Comparison of ENCODE assay signal across 26 cellular contexts in the genomic region with DNA sequence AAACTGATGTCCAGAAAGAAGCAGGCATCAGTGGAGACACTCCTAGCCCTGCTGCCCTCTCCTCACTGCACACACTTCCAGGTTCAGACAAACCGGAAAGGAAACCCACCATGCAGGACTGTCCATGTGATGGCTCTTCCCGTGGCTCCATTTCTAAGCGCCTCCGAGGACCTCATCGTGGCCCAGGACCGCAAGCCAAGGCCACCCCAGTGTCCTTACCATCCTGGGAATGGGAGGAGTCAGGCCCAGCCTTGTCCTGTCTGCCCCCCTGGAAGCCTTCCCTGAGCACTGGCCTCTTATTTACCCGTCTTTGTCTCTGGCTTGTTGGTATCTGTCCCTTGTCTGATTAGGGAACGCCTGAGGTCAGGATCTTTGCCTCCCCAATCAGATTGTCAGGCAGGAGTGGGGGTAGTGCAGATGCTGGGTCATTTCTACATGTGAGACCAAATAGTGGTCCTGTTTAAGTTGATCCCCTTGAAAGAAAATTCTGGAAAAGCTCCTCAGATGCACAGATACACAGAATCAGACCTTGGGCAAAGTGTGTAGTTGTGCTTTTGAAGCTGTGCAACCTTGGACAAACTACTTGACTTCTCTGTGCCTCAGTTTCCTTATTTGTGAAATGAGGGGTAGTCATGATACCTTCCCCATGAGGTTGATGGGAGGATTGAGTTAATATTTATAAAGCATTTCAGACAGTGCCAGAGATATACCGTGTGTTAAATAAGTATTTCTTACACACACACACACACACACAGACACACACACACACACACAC. TPM values are rescaled to one million over a fixed set of nuclear protein-coding genes. Genes with fewer than 3 reads are reported as not detected.
A peak's percentile ranks its signal among the peaks of the same experiment; 100 is the strongest.
DNase-seq lines count a peak whose midpoint lies in the region; ATAC-seq and TF ChIP-seq lines count a peak whose summit lies in the region.
"Had no signal": no experiment of that assay in that cellular context is flagged by ENCODE, and none has a peak within 500 bp of the region (broad histone marks: within the 10 kb centered on the region; RNA-seq: fewer than 3 reads in every experiment).

No MANE protein-coding gene starts in this region.

- no peaks in the 10 kb centered on the region for H3K9me3 ChIP-seq in BLaER1 treated with 17β-estradiol and CSF1 and Interleukin-3, amounts not matched to agents 10 nM and 100 nM (replicated peaks in 1 of 11)
- no peaks in the 10 kb centered on the region for H3K9me3 ChIP-seq in CD8-positive, alpha-beta T cell (ENCODE audit: low read length)
- H3K9me3 ChIP-seq: MG63 had no signal

- peaks cover 21% of the 10 kb centered on the region for H3K4me1 Mint-ChIP-seq in CD8-positive, alpha-beta T cell (ENCODE audit: low read depth)
- peaks cover 27% of the 10 kb centered on the region for H3K4me1 Mint-ChIP-seq in chondrocyte (ENCODE audit: low read depth)

- peaks cover 21% of the 10 kb centered on the region for H3K36me3 Mint-ChIP-seq in CD8-positive, alpha-beta T cell
- peaks cover 3% of the 10 kb centered on the region for H3K36me3 Mint-ChIP-seq in chondrocyte (ENCODE audit: low read depth)

- H3K27ac ChIP-seq in BLaER1 treated with 17β-estradiol and CSF1 and Interleukin-3, amounts not matched to agents 10 nM and 100 nM: peak overlapping the region in 7 of 11 experiments; percentile 3 to 69 (median 63); a peak in 9 of 22 replicates
- no peak overlapping the region for H3K27ac ChIP-seq in CD8-positive, alpha-beta T cell (ENCODE audit: low read depth, low read length)

- H4K20me1 ChIP-seq in BLaER1 treated with 17β-estradiol and CSF1 and Interleukin-3, amounts not matched to agents 10 nM and 100 nM: no peaks in the 10 kb centered on the region

- no peak overlapping the region for H3K4me3 Mint-ChIP-seq in CD8-positive, alpha-beta T cell
- no peak overlapping the region for H3K4me3 Mint-ChIP-seq in chondrocyte (ENCODE audit: unreplicated experiment)
- H3K4me3 Mint-ChIP-seq: B cell, H9, HFFc6 had no signal

- no peak for DNase-seq in CD8-positive, alpha-beta T cell
- no peak for DNase-seq in chondrocyte (ENCODE audit: low spot score)
- DNase-seq in posterior vena cava (ENCODE audit: low spot score): peak; percentile 53
- DNase-seq in left colon: no peak
- no peak for DNase-seq in GDM1 (lab: John Stamatoyannopoulos, UW)
- DNase-seq in NCI-H2029 treated with DMSO at 0.1 percent for 48 hours (lab: John Stamatoyannopoulos, UW): no peak
- DNase-seq: Calu3; DMS153; DND-41; H9; HFFc6; KBM-7; MG63; NCI-H2029; NCI-H446 treated with DMSO at 0.1 percent for 48 hours; NCI-H526; NK-92 treated with Interleukin-12 subunit alpha and Interleukin-12 subunit beta, amount 100 ng/mL, for 24 hours; PC-3 had no signal

- no peak overlapping the region; a peak in 1 of 20 replicates for H3K4me3 ChIP-seq in BLaER1 treated with 17β-estradiol and CSF1 and Interleukin-3, amounts not matched to agents 10 nM and 100 nM
- H3K4me3 ChIP-seq in CD8-positive, alpha-beta T cell (ENCODE audit: low read depth, low read length): no peak overlapping the region
- H3K4me3 ChIP-seq: MG63 had no signal

- H3K27ac Mint-ChIP-seq in CD8-positive, alpha-beta T cell: peak overlapping the region; percentile 71
- peak overlapping the region; percentile 36 for H3K27ac Mint-ChIP-seq in chondrocyte (ENCODE audit: unreplicated experiment)
- H3K27ac Mint-ChIP-seq: B cell, HFFc6 had no signal

- intact Hi-C loops in CD8-positive, alpha-beta T cell (cut with DNase I, micrococcal nuclease): no loop called here
- intact Hi-C loops in posterior vena cava (cut with DNase I) (no loop called here), left colon (cut with DNase I, micrococcal nuclease) (no loop called here)

- H3K4me2 ChIP-seq in BLaER1 treated with 17β-estradiol and CSF1 and Interleukin-3, amounts not matched to agents 10 nM and 100 nM: peak overlapping the region; percentile 20 to 94 (median 80); a peak in 18 of 22 replicates

- no peak for ATAC-seq in CD8-positive, alpha-beta T cell
- ATAC-seq in left colon (no peak), GM19035 (IDR thresholded peaks at IDR 0.05; ENCODE audit: unreplicated experiment) (no peak)
- ATAC-seq: PC-3, Right ventricle myocardium inferior had no signal

- no peaks in the 10 kb centered on the region for H3K27me3 Mint-ChIP-seq in CD8-positive, alpha-beta T cell (ENCODE audit: low read depth)
- no peaks in the 10 kb centered on the region for H3K27me3 Mint-ChIP-seq in chondrocyte (ENCODE audit: low read depth)

- 0 out of 22 replicates have a peak overlapping the region, but pooled peaks of 1 of the 11 experiments have one; percentile 4 for H3K9ac ChIP-seq in BLaER1 treated with 17β-estradiol and CSF1 and Interleukin-3, amounts not matched to agents 10 nM and 100 nM

- TF ChIP-seq CTCF in CD8-positive, alpha-beta T cell (IDR thresholded peaks at IDR 0.05): no peak
- TF ChIP-seq CTCF in chondrocyte (IDR thresholded peaks at IDR 0.05): no peak

- peaks cover 0 to 24% (median 11%) of the 10 kb centered on the region in 11 experiments; a peak in 6 of 22 replicates for H3K36me3 ChIP-seq in BLaER1 treated with 17β-estradiol and CSF1 and Interleukin-3, amounts not matched to agents 10 nM and 100 nM
- no peaks in the 10 kb centered on the region for H3K36me3 ChIP-seq in CD8-positive, alpha-beta T cell (ENCODE audit: insufficient read depth, low read length)
- H3K36me3 ChIP-seq: MG63 had no signal

- H3K27me3 ChIP-seq in BLaER1 treated with 17β-estradiol and CSF1 and Interleukin-3, amounts not matched to agents 10 nM and 100 nM: no peaks in the 10 kb centered on the region
- H3K27me3 ChIP-seq in CD8-positive, alpha-beta T cell (ENCODE audit: insufficient read depth, low read length): no peaks in the 10 kb centered on the region
- H3K27me3 ChIP-seq: MG63 had no signal

- CTCF ChIA-PET in CD8-positive, alpha-beta T cell (lab: Charles Lee): interaction anchor here (1.0 to 2.2 kb wide), 2 partner anchors 149 to 280 kb away, joined by 4 to 6 read pairs; a partner anchor contains a TSS

- H3K9me3 Mint-ChIP-seq in CD8-positive, alpha-beta T cell: no peaks in the 10 kb centered on the region
- no peaks in the 10 kb centered on the region for H3K9me3 Mint-ChIP-seq in chondrocyte (ENCODE audit: low read depth)
- H3K9me3 Mint-ChIP-seq: CD8-positive, alpha-beta memory T cell; H9; HFFc6 had no signal

- H3K4me1 ChIP-seq in BLaER1 treated with 17β-estradiol and CSF1 and Interleukin-3, amounts not matched to agents 10 nM and 100 nM: peaks cover 69 to 100% (median 95%) of the 10 kb centered on the region in 10 experiments
- H3K4me1 ChIP-seq in CD8-positive, alpha-beta T cell (ENCODE audit: insufficient read depth, low read length): peaks cover 16% of the 10 kb centered on the region

- POLR2A ChIA-PET in CD8-positive, alpha-beta T cell (lab: Charles Lee): no interaction called here

RNA-seq across cellular contexts. Expression of a gene that starts 0.7 kb away (rescaled TPM):
- not detected for total RNA-seq in CD8-positive, alpha-beta T cell
- total RNA-seq in chondrocyte (not detected in 3 replicates), posterior vena cava (not detected), left colon (not detected)
- total RNA-seq: B cell; Calu3; CD8-positive, alpha-beta memory T cell; H9; HFFc6; LHCN-M2; PC-3; RPMI7951; SK-MEL-5 had no signal

RNA-seq across cellular contexts. Expression of a gene that starts 58.6 kb away (rescaled TPM):
- total RNA-seq in CD8-positive, alpha-beta T cell: 100 to 1,000 TPM; 170 to 189 TPM
- total RNA-seq in chondrocyte (32.0 to 42.8 TPM (median 33.1 TPM) in 3 replicates), posterior vena cava (10 to 100 TPM; 50.2 to 58.1 TPM), left colon (10 to 100 TPM; 41.9 to 42.3 TPM)
